In genomic region chr7:22147868-22148267, GRCh38 we compare ENCODE assay signal across 20 cellular contexts.
"Had no signal": no experiment of that assay in that cellular context is flagged by ENCODE, and none has a peak within 500 bp of the region (broad histone marks: within the 10 kb centered on the region; RNA-seq: fewer than 3 reads in every experiment).

No MANE protein-coding gene starts in this region.

- H3K27ac ChIP-seq: neural progenitor cell, ovary, suprapubic skin, tibial artery, upper lobe of right lung, vagina had no signal

- H3K4me1 ChIP-seq: suprapubic skin had no signal

- H3K36me3 ChIP-seq: neural progenitor cell, ovary had no signal

- H3K36me3 Mint-ChIP-seq: mesothelial cell of epicardium; natural killer cell treated with Interleukin-12 subunit alpha and Interleukin-12 subunit beta and Interleukin-15 and Interleukin-18, amount 100 ng/mL, for 72 hours had no signal

- H3K4me3 ChIP-seq: neural progenitor cell, smooth muscle cell, tibial artery, upper lobe of right lung had no signal

- ATAC-seq: esophagus mucosa had no signal

- DNase-seq: cortex of kidney; effector memory CD4-positive, alpha-beta T cell; heart left ventricle; hippocampal formation; nucleus accumbens; ovary; right cardiac atrium; stimulated activated CD4-positive, alpha-beta T cell treated with anti-CD3 and anti-CD28 coated beads, Interleukin-2, amount 100 ng/mL, for 48 hours; tibial artery; upper lobe of right lung had no signal

- FAIRE-seq: endometrium, frontal cortex had no signal

- H3K27me3 Mint-ChIP-seq: progenitor cell of endocrine pancreas had no signal

- H3K9me3 ChIP-seq: heart left ventricle, ovary, suprapubic skin, tibial artery, upper lobe of right lung, vagina had no signal

- H3K9me3 Mint-ChIP-seq: mesothelial cell of epicardium; natural killer cell treated with Interleukin-12 subunit alpha and Interleukin-12 subunit beta and Interleukin-15 and Interleukin-18, amount 100 ng/mL, for 72 hours had no signal

- H3K27ac Mint-ChIP-seq: progenitor cell of endocrine pancreas had no signal

- H3K27me3 ChIP-seq: heart left ventricle, neural progenitor cell, ovary, suprapubic skin, tibial artery, upper lobe of right lung, vagina had no signal
